ENCODE assay signal across 38 cellular contexts in the genomic region with DNA sequence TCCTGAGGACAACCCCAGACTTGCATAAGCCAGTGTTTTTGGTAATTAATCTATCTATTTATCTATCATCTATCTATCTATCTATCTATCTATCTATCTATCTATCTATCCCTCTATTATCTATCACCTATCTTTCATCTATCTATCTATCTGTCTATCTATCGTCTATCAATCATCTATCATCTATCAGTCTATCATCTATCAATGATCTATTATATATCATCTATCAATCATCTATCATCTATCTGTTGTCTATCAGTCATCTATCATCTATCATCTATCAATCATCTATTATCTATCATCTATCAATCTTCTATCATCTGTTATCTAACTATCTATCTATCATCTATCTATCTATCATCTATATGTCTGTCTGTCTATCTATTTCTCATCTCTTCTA.
"Had no signal": no experiment of that assay in that cellular context is flagged by ENCODE, and none has a peak within 500 bp of the region (broad histone marks: within the 10 kb centered on the region; RNA-seq: fewer than 3 reads in every experiment).

No MANE protein-coding gene starts in this region.

- H3K36me3 Mint-ChIP-seq: activated naive CD4-positive, alpha-beta T cell treated with anti-CD3 and anti-CD28 coated beads, Interleukin-2, amount 10 ng/mL, durations not matched to agents 7 days and 5 days; activated naive CD8-positive, alpha-beta T cell treated with anti-CD3 and anti-CD28 coated beads for 36 hours had no signal

- DNase-seq: activated effector memory CD4-positive, alpha-beta T cell treated with anti-CD3 and anti-CD28 coated beads, Interleukin-2, amount 50 U/mL, for 16 hours; activated effector memory CD4-positive, alpha-beta T cell treated with Interleukin-2 at 50 U/mL for 16 hours; activated gamma-delta T cell; activated gamma-delta T cell treated with Interleukin-2 at 50 U/mL for 16 hours; activated naive CD4-positive, alpha-beta T cell; activated naive CD4-positive, alpha-beta T cell treated with anti-CD3 and anti-CD28 coated beads for 36 hours; activated naive CD4-positive, alpha-beta T cell treated with anti-CD3 and anti-CD28 coated beads, Interleukin-2, amount 10 ng/mL, durations not matched to agents 7 days and 5 days; activated naive CD4-positive, alpha-beta T cell treated with anti-CD3 and anti-CD28 coated beads, Interleukin-2, amount 50 U/mL, for 16 hours; activated naive CD4-positive, alpha-beta T cell treated with Interleukin-2 at 50 U/mL for 16 hours; activated naive CD8-positive, alpha-beta T cell treated with anti-CD3 and anti-CD28 coated beads for 36 hours; activated naive CD8-positive, alpha-beta T cell treated with anti-CD3 and anti-CD28 coated beads, Interleukin-2, amount 10 ng/mL, durations not matched to agents 7 days and 5 days; activated naive CD8-positive, alpha-beta T cell treated with anti-CD3 and anti-CD28 coated beads, Interleukin-2, amount 50 U/mL, for 24 hours; activated T-cell treated with anti-CD3 and anti-CD28 coated beads, Interleukin-2, amount 50 U/mL, for 24 hours; activated T-cell treated with anti-CD3 and anti-CD28 coated beads, Interleukin-2, amount 50 U/mL, for 4 hours; activated T-cell treated with anti-CD3 and anti-CD28 coated beads, Interleukin-2, amount 50 U/mL, for 72 hours; adrenal gland; amniotic stem cell; amygdala; anterior cingulate cortex; aorta; body of pancreas; brain microvascular endothelial cell; caudate nucleus; central memory CD4-positive, alpha-beta T cell; cerebellar nuclear complex had no signal

- H3K27ac ChIP-seq: adrenal gland, ascending aorta, body of pancreas, brain microvascular endothelial cell, breast epithelium, cardiac muscle cell had no signal

- H3K4me3 Mint-ChIP-seq: activated naive CD4-positive, alpha-beta T cell treated with anti-CD3 and anti-CD28 coated beads for 36 hours; activated naive CD4-positive, alpha-beta T cell treated with anti-CD3 and anti-CD28 coated beads, Interleukin-2, amount 10 ng/mL, durations not matched to agents 7 days and 5 days; activated naive CD4-positive, alpha-beta T cell treated with anti-CD3 and anti-CD28 coated beads, Interleukin-2, amount 50 U/mL, for 24 hours; activated naive CD8-positive, alpha-beta T cell; activated naive CD8-positive, alpha-beta T cell treated with anti-CD3 and anti-CD28 coated beads for 36 hours; activated naive CD8-positive, alpha-beta T cell treated with anti-CD3 and anti-CD28 coated beads, Interleukin-2, amount 10 ng/mL, durations not matched to agents 7 days and 5 days; activated naive CD8-positive, alpha-beta T cell treated with anti-CD3 and anti-CD28 coated beads, Interleukin-2, amount 50 U/mL, for 24 hours; activated T-cell treated with anti-CD3 and anti-CD28 coated beads, Interleukin-2, amount 50 U/mL, for 24 hours; activated T-cell treated with anti-CD3 and anti-CD28 coated beads, Interleukin-2, amount 50 U/mL, for 4 hours; activated T-cell treated with anti-CD3 and anti-CD28 coated beads, Interleukin-2, amount 50 U/mL, for 72 hours; activated T-helper 1 cell treated with anti-CD3 and anti-CD28 coated beads, Interleukin-12 subunit alpha, Interleukin-12 subunit beta, Interleukin-2, Interleukin-4 antibody, amounts not matched to agents 30 ng/mL and 10 ng/mL and 1 ng/mL, durations not matched to agents 14 hours and 24 hours and 36 hours; activated T-helper 17 cell treated with anti-CD3 and anti-CD28 coated beads, Interleukin-2, amount 50 U/mL, for 72 hours; brain; central memory CD8-positive, alpha-beta T cell had no signal

- ATAC-seq: activated naive CD4-positive, alpha-beta T cell treated with anti-CD3 and anti-CD28 coated beads, Interleukin-2, amount 50 U/mL, for 72 hours; activated naive CD8-positive, alpha-beta T cell treated with anti-CD3 and anti-CD28 coated beads, Interleukin-2, amount 50 U/mL, for 24 hours; activated T-cell treated with anti-CD3 and anti-CD28 coated beads, Interleukin-2, amount 50 U/mL, for 4 hours; activated T-cell treated with anti-CD3 and anti-CD28 coated beads, Interleukin-2, amount 50 U/mL, for 72 hours; activated T-helper 17 cell treated with anti-CD3 and anti-CD28 coated beads, Interleukin-2, amount 50 U/mL, for 72 hours; body of pancreas had no signal

- FAIRE-seq: astrocyte, bronchial epithelial cell had no signal

- H3K36me3 ChIP-seq: adrenal gland, ascending aorta, brain microvascular endothelial cell, breast epithelium, cardiac muscle cell had no signal

- H3K27me3 ChIP-seq: adrenal gland, ascending aorta, body of pancreas, brain microvascular endothelial cell, breast epithelium, cardiac muscle cell had no signal

- H3K27me3 Mint-ChIP-seq: activated naive CD4-positive, alpha-beta T cell treated with anti-CD3 and anti-CD28 coated beads, Interleukin-2, amount 50 U/mL, for 24 hours; activated naive CD8-positive, alpha-beta T cell; activated naive CD8-positive, alpha-beta T cell treated with anti-CD3 and anti-CD28 coated beads for 36 hours; activated naive CD8-positive, alpha-beta T cell treated with anti-CD3 and anti-CD28 coated beads, Interleukin-2, amount 50 U/mL, for 24 hours; activated T-cell treated with anti-CD3 and anti-CD28 coated beads, Interleukin-2, amount 50 U/mL, for 24 hours; activated T-helper 17 cell treated with anti-CD3 and anti-CD28 coated beads, Interleukin-2, amount 50 U/mL, for 72 hours; central memory CD8-positive, alpha-beta T cell had no signal

- H3K4me1 ChIP-seq: ascending aorta, breast epithelium had no signal

- H3K27ac Mint-ChIP-seq: activated naive CD4-positive, alpha-beta T cell treated with anti-CD3 and anti-CD28 coated beads for 36 hours; activated naive CD4-positive, alpha-beta T cell treated with anti-CD3 and anti-CD28 coated beads, Interleukin-2, amount 10 ng/mL, durations not matched to agents 7 days and 5 days; activated naive CD4-positive, alpha-beta T cell treated with anti-CD3 and anti-CD28 coated beads, Interleukin-2, amount 50 U/mL, for 24 hours; activated naive CD4-positive, alpha-beta T cell treated with anti-CD3 and anti-CD28 coated beads, Interleukin-2, amount 50 U/mL, for 72 hours; activated naive CD8-positive, alpha-beta T cell; activated naive CD8-positive, alpha-beta T cell treated with anti-CD3 and anti-CD28 coated beads for 36 hours; activated naive CD8-positive, alpha-beta T cell treated with anti-CD3 and anti-CD28 coated beads, Interleukin-2, amount 10 ng/mL, durations not matched to agents 7 days and 5 days; activated naive CD8-positive, alpha-beta T cell treated with anti-CD3 and anti-CD28 coated beads, Interleukin-2, amount 50 U/mL, for 24 hours; activated T-cell treated with anti-CD3 and anti-CD28 coated beads, Interleukin-2, amount 50 U/mL, for 24 hours; activated T-cell treated with anti-CD3 and anti-CD28 coated beads, Interleukin-2, amount 50 U/mL, for 72 hours; activated T-helper 1 cell treated with anti-CD3 and anti-CD28 coated beads, Interleukin-12 subunit alpha, Interleukin-12 subunit beta, Interleukin-2, Interleukin-4 antibody, amounts not matched to agents 30 ng/mL and 10 ng/mL and 1 ng/mL, durations not matched to agents 14 hours and 24 hours and 36 hours; activated T-helper 17 cell treated with anti-CD3 and anti-CD28 coated beads, Interleukin-2, amount 50 U/mL, for 72 hours; activated T-helper 2 cell treated with anti-CD3 and anti-CD28 coated beads, Interferon-gamma antibody, Interleukin-2, Interleukin-4, amounts not matched to agents 10 μg/mL and 5 μg/mL and 100 μg/mL, durations not matched to agents 14 hours and 24 hours and 36 hours; brain had no signal

- H3K9me3 Mint-ChIP-seq: activated naive CD4-positive, alpha-beta T cell treated with anti-CD3 and anti-CD28 coated beads, Interleukin-2, amount 50 U/mL, for 24 hours; activated T-helper 17 cell treated with anti-CD3 and anti-CD28 coated beads, Interleukin-2, amount 50 U/mL, for 72 hours; activated T-helper 2 cell treated with anti-CD3 and anti-CD28 coated beads, Interferon-gamma antibody, Interleukin-2, Interleukin-4, amounts not matched to agents 10 μg/mL and 5 μg/mL and 100 μg/mL, durations not matched to agents 14 hours and 24 hours and 36 hours had no signal

- H3K4me3 ChIP-seq: adrenal gland, ascending aorta, body of pancreas, breast epithelium, cardiac muscle cell had no signal

- H3K4me1 Mint-ChIP-seq: activated T-helper 17 cell treated with anti-CD3 and anti-CD28 coated beads, Interleukin-2, amount 50 U/mL, for 72 hours had no signal

- H3K9me3 ChIP-seq: adrenal gland, ascending aorta, body of pancreas had no signal
